In genomic region chr1:9181990-9182783, GRCh38 we compare ENCODE assay signal across 1 cellular context.
A peak's percentile ranks its signal among the peaks of the same experiment; 100 is the strongest.
TF ChIP-seq lines count a peak whose summit lies in the region.

No MANE protein-coding gene starts in this region.

TF ChIP-seq in H1, 55 proteins besides CTCF, POLR2A, EP300 and RAD21:
- no peak; the same call in 1 of the 2 replicates for TF ChIP-seq E2F6 (IDR thresholded peaks at IDR 0.05)
- TF ChIP-seq SIRT6 (IDR thresholded peaks at IDR 0.05; ENCODE audit: low read length) = no peak
- TF ChIP-seq RBBP5 (IDR thresholded peaks at IDR 0.05; ENCODE audit: borderline replicate concordance, low read depth, low read length) = 0 out of 2 replicates have a peak, but pooled peaks have one; percentile 40
- TF ChIP-seq SRF (IDR thresholded peaks at IDR 0.05; ENCODE audit: low read depth, low read length) = no peak
- TF ChIP-seq SP2 (IDR thresholded peaks at IDR 0.05; ENCODE audit: low read length) = no peak
- TF ChIP-seq KDM4A (IDR thresholded peaks at IDR 0.05; ENCODE audit: low read depth, low read length, severe bottlenecking) = peak; percentile 35
- no peak for TF ChIP-seq RNF2 (IDR thresholded peaks at IDR 0.05; ENCODE audit: borderline replicate concordance, low read depth, low read length, missing control alignments, poor library complexity, severe bottlenecking)
- peak; percentile 30 for TF ChIP-seq ASH2L (IDR thresholded peaks at IDR 0.05; ENCODE audit: low read length)
- TF ChIP-seq POLR2AphosphoS5 (IDR thresholded peaks at IDR 0.05; ENCODE audit: low read depth, low read length) = peak; percentile 19; the same call in 1 of the 2 replicates
- peak; percentile 25 for TF ChIP-seq TAF1 (IDR thresholded peaks at IDR 0.05; ENCODE audit: low read depth, low read length)
- no peak for TF ChIP-seq CHD7 (IDR thresholded peaks at IDR 0.05; ENCODE audit: insufficient replicate concordance, low read length)
- no peak for TF ChIP-seq SAP30 (IDR thresholded peaks at IDR 0.05; ENCODE audit: insufficient read depth, insufficient replicate concordance, low read length)
- TF ChIP-seq TAF7 (optimal IDR thresholded peaks at IDR 0.05; ENCODE audit: borderline replicate concordance, low read depth, low read length) = peak; percentile 5
- no peak for TF ChIP-seq FOSL1 (IDR thresholded peaks at IDR 0.05; ENCODE audit: insufficient read depth, low read depth, low read length)
- TF ChIP-seq SP4 (IDR thresholded peaks at IDR 0.05; ENCODE audit: low read length) = no peak
- TF ChIP-seq NANOG (IDR thresholded peaks at IDR 0.05; ENCODE audit: insufficient read depth, low read depth, low read length, poor library complexity, severe bottlenecking) = no peak
- TF ChIP-seq ATF3 (IDR thresholded peaks at IDR 0.05; ENCODE audit: insufficient read depth, low read depth, low read length) = no peak
- TF ChIP-seq PHF8 (conservative IDR thresholded peaks at IDR 0.05; ENCODE audit: low read depth, low read length) = peak; percentile 2; the same call in 1 of the 2 replicates
- TF ChIP-seq HDAC6 (IDR thresholded peaks at IDR 0.05; ENCODE audit: low read depth, low read length) = no peak
- TF ChIP-seq MAX (IDR thresholded peaks at IDR 0.05) = peak; percentile 46; the same call in 1 of the 2 replicates
- TF ChIP-seq BRCA1 (IDR thresholded peaks at IDR 0.05; ENCODE audit: low read depth, low read length) = no peak
- TF ChIP-seq JUN (IDR thresholded peaks at IDR 0.05; ENCODE audit: low read depth, low read length) = no peak
- TF ChIP-seq POU5F1 (IDR thresholded peaks at IDR 0.05; ENCODE audit: low read depth, low read length) = no peak
- no peak for TF ChIP-seq CBX5 (IDR thresholded peaks at IDR 0.05; ENCODE audit: low read depth, low read length)
- no peak for TF ChIP-seq YY1 (IDR thresholded peaks at IDR 0.05; ENCODE audit: low read depth, low read length)
- no peak for TF ChIP-seq HDAC2 (IDR thresholded peaks at IDR 0.05; ENCODE audit: borderline replicate concordance in 1 of 2, low read depth in 2 of 2, low read length in 2 of 2)
- TF ChIP-seq SP1 (IDR thresholded peaks at IDR 0.05; ENCODE audit: low read depth, low read length) = no peak
- no peak for TF ChIP-seq CTBP2 (IDR thresholded peaks at IDR 0.05; ENCODE audit: borderline replicate concordance, insufficient read depth, insufficient read length, low read length)
- peak; percentile 57 for TF ChIP-seq EZH2 (IDR thresholded peaks at IDR 0.05; ENCODE audit: low read depth, low read length, severe bottlenecking)
- TF ChIP-seq TBP (IDR thresholded peaks at IDR 0.05; ENCODE audit: low read depth, low read length) = peak; percentile 47; the same call in 1 of the 2 replicates
- TF ChIP-seq MAFK (IDR thresholded peaks at IDR 0.05; ENCODE audit: low read depth, low read length) = no peak
- no peak for TF ChIP-seq GABPA (IDR thresholded peaks at IDR 0.05; ENCODE audit: borderline replicate concordance, insufficient read depth, low read length)
- no peak for TF ChIP-seq GTF2F1 (IDR thresholded peaks at IDR 0.05; ENCODE audit: borderline replicate concordance, low read depth, low read length)
- no peak for TF ChIP-seq SUZ12 (IDR thresholded peaks at IDR 0.05; ENCODE audit: low read length)
- TF ChIP-seq NRF1 (IDR thresholded peaks at IDR 0.05; ENCODE audit: low read depth, low read length) = no peak
- TF ChIP-seq TEAD4 (IDR thresholded peaks at IDR 0.05; ENCODE audit: low read depth, low read length) = no peak
- no peak for TF ChIP-seq TCF12 (IDR thresholded peaks at IDR 0.05; ENCODE audit: low read depth, low read length)
- no peak for TF ChIP-seq SIX5 (IDR thresholded peaks at IDR 0.05; ENCODE audit: low read depth, low read length)
- no peak for TF ChIP-seq USF2 (IDR thresholded peaks at IDR 0.05; ENCODE audit: low read length)
- no peak for TF ChIP-seq CHD1 (IDR thresholded peaks at IDR 0.05; ENCODE audit: low read depth, low read length)
- TF ChIP-seq RFX5 (IDR thresholded peaks at IDR 0.05; ENCODE audit: borderline replicate concordance, low read depth, low read length) = no peak
- TF ChIP-seq ZNF274 (IDR thresholded peaks at IDR 0.05; ENCODE audit: borderline replicate concordance, extremely low read depth, low read length) = no peak
- TF ChIP-seq CREB1 (IDR thresholded peaks at IDR 0.05) = no peak
- TF ChIP-seq BACH1 (IDR thresholded peaks at IDR 0.05; ENCODE audit: low read length) = no peak
- no peak for TF ChIP-seq ATF2 (IDR thresholded peaks at IDR 0.05; ENCODE audit: low read length)
- no peak for TF ChIP-seq KDM1A (IDR thresholded peaks at IDR 0.05; ENCODE audit: borderline replicate concordance, low read length)
- no peak for TF ChIP-seq RXRA (IDR thresholded peaks at IDR 0.05; ENCODE audit: insufficient read depth, low read depth, low read length)
- TF ChIP-seq CBX8 (IDR thresholded peaks at IDR 0.05; ENCODE audit: borderline replicate concordance, low read depth, low read length) = no peak
- TF ChIP-seq EGR1 (IDR thresholded peaks at IDR 0.05; ENCODE audit: borderline replicate concordance, low read depth, low read length) = no peak
- no peak for TF ChIP-seq JUND (IDR thresholded peaks at IDR 0.05; ENCODE audit: low read length)
- TF ChIP-seq BCL11A (IDR thresholded peaks at IDR 0.05; ENCODE audit: low read depth in 2 of 2, low read length in 2 of 2) = no peak
- 0 out of 4 replicates have a peak, but pooled peaks of 1 of the 2 experiments have one; percentile 32 for TF ChIP-seq SIN3A (conservative IDR thresholded peaks at IDR 0.05 in 1 of 2, IDR thresholded peaks at IDR 0.05 in 1 of 2; ENCODE audit: low read depth in 1 of 2, low read length in 2 of 2)
- TF ChIP-seq KDM5A (IDR thresholded peaks at IDR 0.05; ENCODE audit: low read length) = no peak
- no peak for TF ChIP-seq CHD2 (IDR thresholded peaks at IDR 0.05; ENCODE audit: low read length)
- TF ChIP-seq CEBPB (IDR thresholded peaks at IDR 0.05; ENCODE audit: low read depth, low read length) = no peak
